ENCODE assay signal across 1 cellular context in genomic region chr4:174283507-174284180, GRCh38.
TF ChIP-seq lines count a peak whose summit lies in the region.

A gene with protein sequence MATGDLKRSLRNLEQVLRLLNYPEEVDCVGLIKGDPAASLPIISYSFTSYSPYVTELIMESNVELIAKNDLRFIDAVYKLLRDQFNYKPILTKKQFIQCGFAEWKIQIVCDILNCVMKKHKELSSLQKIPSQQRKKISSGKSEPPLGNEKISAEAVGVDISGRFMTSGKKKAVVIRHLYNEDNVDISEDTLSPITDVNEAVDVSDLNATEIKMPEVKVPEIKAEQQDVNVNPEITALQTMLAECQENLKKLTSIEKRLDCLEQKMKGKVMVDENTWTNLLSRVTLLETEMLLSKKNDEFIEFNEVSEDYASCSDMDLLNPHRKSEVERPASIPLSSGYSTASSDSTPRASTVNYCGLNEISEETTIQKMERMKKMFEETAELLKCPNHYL (plus strand): TSS chr4:174283911. CDS start chr4:174299122, 15,211 bp downstream.
A gene with protein sequence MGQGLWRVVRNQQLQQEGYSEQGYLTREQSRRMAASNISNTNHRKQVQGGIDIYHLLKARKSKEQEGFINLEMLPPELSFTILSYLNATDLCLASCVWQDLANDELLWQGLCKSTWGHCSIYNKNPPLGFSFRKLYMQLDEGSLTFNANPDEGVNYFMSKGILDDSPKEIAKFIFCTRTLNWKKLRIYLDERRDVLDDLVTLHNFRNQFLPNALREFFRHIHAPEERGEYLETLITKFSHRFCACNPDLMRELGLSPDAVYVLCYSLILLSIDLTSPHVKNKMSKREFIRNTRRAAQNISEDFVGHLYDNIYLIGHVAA (minus strand): TSS chr4:174283667. CDS start chr4:174263092, 20,575 bp downstream.

TF ChIP-seq in HCT116, 20 proteins besides CTCF, POLR2A, EP300 and RAD21 (continued from another document):
- TF ChIP-seq, protein P1, sequence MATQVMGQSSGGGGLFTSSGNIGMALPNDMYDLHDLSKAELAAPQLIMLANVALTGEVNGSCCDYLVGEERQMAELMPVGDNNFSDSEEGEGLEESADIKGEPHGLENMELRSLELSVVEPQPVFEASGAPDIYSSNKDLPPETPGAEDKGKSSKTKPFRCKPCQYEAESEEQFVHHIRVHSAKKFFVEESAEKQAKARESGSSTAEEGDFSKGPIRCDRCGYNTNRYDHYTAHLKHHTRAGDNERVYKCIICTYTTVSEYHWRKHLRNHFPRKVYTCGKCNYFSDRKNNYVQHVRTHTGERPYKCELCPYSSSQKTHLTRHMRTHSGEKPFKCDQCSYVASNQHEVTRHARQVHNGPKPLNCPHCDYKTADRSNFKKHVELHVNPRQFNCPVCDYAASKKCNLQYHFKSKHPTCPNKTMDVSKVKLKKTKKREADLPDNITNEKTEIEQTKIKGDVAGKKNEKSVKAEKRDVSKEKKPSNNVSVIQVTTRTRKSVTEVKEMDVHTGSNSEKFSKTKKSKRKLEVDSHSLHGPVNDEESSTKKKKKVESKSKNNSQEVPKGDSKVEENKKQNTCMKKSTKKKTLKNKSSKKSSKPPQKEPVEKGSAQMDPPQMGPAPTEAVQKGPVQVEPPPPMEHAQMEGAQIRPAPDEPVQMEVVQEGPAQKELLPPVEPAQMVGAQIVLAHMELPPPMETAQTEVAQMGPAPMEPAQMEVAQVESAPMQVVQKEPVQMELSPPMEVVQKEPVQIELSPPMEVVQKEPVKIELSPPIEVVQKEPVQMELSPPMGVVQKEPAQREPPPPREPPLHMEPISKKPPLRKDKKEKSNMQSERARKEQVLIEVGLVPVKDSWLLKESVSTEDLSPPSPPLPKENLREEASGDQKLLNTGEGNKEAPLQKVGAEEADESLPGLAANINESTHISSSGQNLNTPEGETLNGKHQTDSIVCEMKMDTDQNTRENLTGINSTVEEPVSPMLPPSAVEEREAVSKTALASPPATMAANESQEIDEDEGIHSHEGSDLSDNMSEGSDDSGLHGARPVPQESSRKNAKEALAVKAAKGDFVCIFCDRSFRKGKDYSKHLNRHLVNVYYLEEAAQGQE (IDR thresholded peaks at IDR 0.05; ENCODE audit: low read depth): no peak
- TF ChIP-seq, protein P2, sequence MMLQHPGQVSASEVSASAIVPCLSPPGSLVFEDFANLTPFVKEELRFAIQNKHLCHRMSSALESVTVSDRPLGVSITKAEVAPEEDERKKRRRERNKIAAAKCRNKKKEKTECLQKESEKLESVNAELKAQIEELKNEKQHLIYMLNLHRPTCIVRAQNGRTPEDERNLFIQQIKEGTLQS (IDR thresholded peaks at IDR 0.05): no peak
- no peak for TF ChIP-seq ZFX (IDR thresholded peaks at IDR 0.05)
- TF ChIP-seq CEBPB (IDR thresholded peaks at IDR 0.05; ENCODE audit: low read depth): no peak
- no peak for TF ChIP-seq CBX3 (IDR thresholded peaks at IDR 0.05; ENCODE audit: low read depth)
- TF ChIP-seq YY1 (IDR thresholded peaks at IDR 0.05; ENCODE audit: extremely low read depth, insufficient replicate concordance, low read depth, low read length): peak; percentile 6
- 0 out of 2 replicates have a peak, but pooled peaks have one; percentile 21 for TF ChIP-seq SP1 (IDR thresholded peaks at IDR 0.05; ENCODE audit: low read depth)
- no peak for TF ChIP-seq EZH2phosphoT487 (IDR thresholded peaks at IDR 0.05; ENCODE audit: borderline replicate concordance)
- peak; percentile 67; the same call in 1 of the 2 replicates for TF ChIP-seq SIN3A (IDR thresholded peaks at IDR 0.05; ENCODE audit: low read depth)
- TF ChIP-seq JUND (IDR thresholded peaks at IDR 0.05): no peak; the same call in 1 of the 2 replicates
- TF ChIP-seq POLR2AphosphoS5 (IDR thresholded peaks at IDR 0.05; ENCODE audit: low read depth, low read length): peak; percentile 68
- TF ChIP-seq SRF (IDR thresholded peaks at IDR 0.05; ENCODE audit: low read depth): peak; percentile 35; the same call in 1 of the 2 replicates
- no peak for TF ChIP-seq ZNF274 (IDR thresholded peaks at IDR 0.05; ENCODE audit: low read depth, low read length)
TF ChIP-seq in HCT116: peak in this region for 8.
